23 cellular contexts compared by ENCODE assay signal in genomic region chr14:104250175-104250574, GRCh38.
"Had no signal": no experiment of that assay in that cellular context is flagged by ENCODE, and none has a peak within 500 bp of the region (broad histone marks: within the 10 kb centered on the region; RNA-seq: fewer than 3 reads in every experiment).

No MANE protein-coding gene starts in this region.

- H3K36me3 Mint-ChIP-seq: activated naive CD8-positive, alpha-beta T cell treated with anti-CD3 and anti-CD28 coated beads for 36 hours; naive B cell had no signal

- DNase-seq: activated CD4-positive, CD25-positive, alpha-beta regulatory T cell treated with anti-CD3 and anti-CD28 coated beads, Interleukin-2, amount 50 U/mL, for 72 hours; activated naive CD8-positive, alpha-beta T cell treated with anti-CD3 and anti-CD28 coated beads for 36 hours; activated T-cell treated with anti-CD3 and anti-CD28 coated beads for 4 hours; amygdala; colonic mucosa; endodermal cell; esophagus squamous epithelium; gastrocnemius medialis; hypothalamus; left cardiac atrium; mesendoderm; naive B cell; retina; spleen; stimulated activated CD4-positive, alpha-beta T cell treated with anti-CD3 and anti-CD28 coated beads, Interleukin-4, amount 100 ng/mL, for 1 hour; uterus had no signal

- H3K27ac ChIP-seq: colonic mucosa, esophagus squamous epithelium, gastrocnemius medialis, SK-N-MC, spleen, stomach, suprapubic skin, tibial nerve, uterus, VCaP had no signal

- H3K9me3 ChIP-seq: colonic mucosa, gastrocnemius medialis, suprapubic skin, uterus had no signal

- H3K4me3 Mint-ChIP-seq: activated naive CD8-positive, alpha-beta T cell treated with anti-CD3 and anti-CD28 coated beads for 36 hours; activated T-helper 17 cell treated with anti-CD3 and anti-CD28 coated beads, Interleukin-2, amount 50 U/mL, for 72 hours; endodermal cell; naive B cell had no signal

- H3K27me3 ChIP-seq: colonic mucosa, esophagus squamous epithelium, tibial nerve, uterus had no signal

- H3K4me3 ChIP-seq: colonic mucosa, esophagus squamous epithelium, gastrocnemius medialis, SK-N-MC, spleen, stomach, suprapubic skin, tibial nerve, uterus had no signal

- H3K36me3 ChIP-seq: colonic mucosa, esophagus squamous epithelium, gastrocnemius medialis, spleen, stomach, suprapubic skin, tibial nerve, uterus had no signal

- ATAC-seq: activated T-helper 17 cell treated with anti-CD3 and anti-CD28 coated beads, Interleukin-2, amount 50 U/mL, for 72 hours; gastrocnemius medialis; left cardiac atrium had no signal

- H3K9me3 Mint-ChIP-seq: activated T-helper 17 cell treated with anti-CD3 and anti-CD28 coated beads, Interleukin-2, amount 50 U/mL, for 72 hours had no signal

- H3K4me1 ChIP-seq: colonic mucosa, esophagus squamous epithelium, gastrocnemius medialis, stomach, suprapubic skin, tibial nerve, uterus had no signal

- H3K4me1 Mint-ChIP-seq: activated naive CD8-positive, alpha-beta T cell treated with anti-CD3 and anti-CD28 coated beads for 36 hours; endodermal cell had no signal

- H3K27ac Mint-ChIP-seq: activated naive CD8-positive, alpha-beta T cell treated with anti-CD3 and anti-CD28 coated beads for 36 hours; activated T-helper 17 cell treated with anti-CD3 and anti-CD28 coated beads, Interleukin-2, amount 50 U/mL, for 72 hours; endodermal cell; progenitor cell of endocrine pancreas had no signal
